ENCODE assay signal across 8 cellular contexts in the genomic region with DNA sequence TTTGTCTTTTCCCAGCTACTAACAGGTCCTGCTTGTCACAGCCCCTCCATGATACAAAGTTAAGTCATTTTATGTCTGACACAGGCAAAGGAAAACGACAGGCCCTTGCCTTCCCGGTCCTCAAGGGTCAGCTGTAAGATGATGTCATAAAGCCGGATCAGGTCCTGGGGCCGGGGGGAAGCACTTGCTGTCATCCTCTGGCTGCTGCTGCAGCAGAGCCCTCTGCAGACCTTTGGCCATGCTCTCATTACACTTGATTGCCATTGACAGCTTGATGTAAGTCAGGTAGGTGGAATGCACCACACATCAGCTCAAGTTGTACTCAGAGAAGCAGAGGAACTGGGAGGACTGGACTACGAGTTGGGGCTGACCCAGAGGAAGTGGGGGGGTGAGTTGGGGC.
DNase-seq lines count a peak whose midpoint lies in the region; ATAC-seq and TF ChIP-seq lines count a peak whose summit lies in the region.
"Not testable (repeated sequence)": the region's sequence is repeated elsewhere in the genome, so short reads cannot be mapped to it uniquely, and the experiment has no call there.

No MANE protein-coding gene starts in this region.

- intact Hi-C loops in upper lobe of right lung (cut with DNase I) = not testable (repeated sequence)

- WGBS in endodermal cell (ENCODE audit: insufficient coverage in 1 of 2, insufficient read length in 1 of 2), 2 experiments = 75 to 86% methylated on average over 4 to 5 of the region's 5 CpGs

- H3K9ac ChIP-seq in endodermal cell (ENCODE audit: extremely low read depth, low read length, poor library complexity, severe bottlenecking) = not testable (repeated sequence)

- ATAC-seq in upper lobe of right lung = peak; percentile 34

- DNase-seq in AG08395 (ENCODE audit: low spot score) (peak; percentile 0), ELF-1 (ENCODE audit: low read depth, low spot score) (peak; percentile 14), NCI-H69 (lab: John Stamatoyannopoulos, UW) (peak; percentile 4), endodermal cell (peak; percentile 49), glutamatergic neuron (peak; percentile 17), iPS-NIHi11 (ENCODE audit: low spot score) (peak; percentile 1), left kidney (ENCODE audit: low read depth, low spot score) (peak; percentile 29)
- DNase-seq in upper lobe of right lung = not testable (repeated sequence)

- H3K4me1 Mint-ChIP-seq in endodermal cell; glutamatergic neuron (ENCODE audit: low read depth, unreplicated experiment): not testable (repeated sequence)

- H3K4me1 ChIP-seq in endodermal cell (ENCODE audit: control insufficient read depth, insufficient read depth, low read length); upper lobe of right lung: not testable (repeated sequence)

- not testable (repeated sequence) for H3K9me3 Mint-ChIP-seq in endodermal cell; glutamatergic neuron (ENCODE audit: unreplicated experiment)

- TF ChIP-seq CTCF in endodermal cell (conservative IDR thresholded peaks at IDR 0.05); glutamatergic neuron (IDR thresholded peaks at IDR 0.05; ENCODE audit: partially characterized antibody, unreplicated experiment); upper lobe of right lung (IDR thresholded peaks at IDR 0.05): not testable (repeated sequence)

- not testable (repeated sequence) for H3K36me3 ChIP-seq in endodermal cell (ENCODE audit: control insufficient read depth, insufficient read depth, low read length); upper lobe of right lung

- H3K4me3 ChIP-seq in endodermal cell (ENCODE audit: low read length); upper lobe of right lung: not testable (repeated sequence)

- H3K9me3 ChIP-seq in endodermal cell (ENCODE audit: control insufficient read depth, low read length); upper lobe of right lung: not testable (repeated sequence)

- H3K27me3 Mint-ChIP-seq in endodermal cell (ENCODE audit: insufficient read depth); glutamatergic neuron (ENCODE audit: unreplicated experiment): not testable (repeated sequence)

- not testable (repeated sequence) for H3K27ac Mint-ChIP-seq in endodermal cell
- H3K27ac Mint-ChIP-seq in glutamatergic neuron (ENCODE audit: unreplicated experiment) = peak overlapping the region; percentile 78

- not testable (repeated sequence) for H3K27me3 ChIP-seq in endodermal cell (ENCODE audit: control insufficient read depth, insufficient read depth, low read length, poor library complexity, severe bottlenecking); upper lobe of right lung

- not testable (repeated sequence) for H3K4me3 Mint-ChIP-seq in endodermal cell; glutamatergic neuron (ENCODE audit: unreplicated experiment)

- H3K27ac ChIP-seq in endodermal cell (ENCODE audit: low read depth, low read length); upper lobe of right lung: not testable (repeated sequence)

- not testable (repeated sequence) for H3K36me3 Mint-ChIP-seq in endodermal cell (ENCODE audit: low read depth); glutamatergic neuron (ENCODE audit: unreplicated experiment)
